Comparison of ENCODE assay signal across 9 cellular contexts in the genomic region with DNA sequence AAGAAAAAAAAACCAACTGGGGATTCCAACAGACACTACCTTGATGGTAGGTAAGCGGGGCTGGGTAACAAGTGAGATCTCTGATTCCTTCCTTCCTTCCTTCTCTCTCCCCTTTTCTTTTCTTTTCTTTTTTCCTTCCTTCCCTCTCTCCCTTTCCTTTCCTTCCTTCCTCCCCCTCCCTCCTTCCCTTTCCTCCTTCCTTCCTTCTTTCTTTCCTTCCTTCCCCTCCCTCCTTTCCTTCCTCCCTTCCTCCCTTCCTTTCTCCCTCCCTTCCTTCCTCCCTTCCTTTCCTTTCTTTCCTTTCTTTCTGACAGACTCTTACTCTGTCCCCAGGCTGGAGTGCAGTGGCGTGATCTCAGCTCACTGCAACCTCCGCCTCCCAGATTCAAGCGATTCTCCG. TPM values are rescaled to one million over a fixed set of nuclear protein-coding genes. Genes with fewer than 3 reads are reported as not detected.
"Had no signal": no experiment of that assay in that cellular context is flagged by ENCODE, and none has a peak within 500 bp of the region (broad histone marks: within the 10 kb centered on the region; RNA-seq: fewer than 3 reads in every experiment).

No MANE protein-coding gene starts in this region.

- DNase-seq: GDM1, GF-D8 had no signal

- FAIRE-seq: G401.6, GM12878, GM12891, GM12892, GM18507, GM19239 had no signal

- H3K4me3 ChIP-seq: GM12878 had no signal

- ATAC-seq: GM12878 had no signal

RNA-seq across cellular contexts. Expression of a gene that starts 20.0 kb away (rescaled TPM):
- total RNA-seq: G401 had no signal
